ENCODE assay signal across 31 cellular contexts in the genomic region with DNA sequence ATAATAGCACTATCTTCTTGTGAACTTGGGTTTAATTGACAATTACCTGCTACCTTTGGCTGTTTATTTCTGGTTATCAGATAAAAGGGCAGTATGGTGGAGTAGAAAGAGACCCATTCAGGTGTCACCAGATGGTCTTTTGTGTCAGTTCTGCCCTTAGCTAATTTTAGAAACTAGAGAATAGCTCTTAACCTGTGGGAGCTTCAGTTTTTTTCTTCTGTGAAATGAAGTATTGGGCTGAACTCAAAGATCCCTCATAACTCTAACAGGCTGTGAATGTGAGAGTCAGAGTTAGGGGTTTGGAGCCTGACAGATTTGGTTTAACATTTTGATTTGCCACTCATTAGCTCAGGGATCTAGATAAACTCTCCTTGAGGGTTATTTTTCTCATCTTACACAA.
"Had no signal": no experiment of that assay in that cellular context is flagged by ENCODE, and none has a peak within 500 bp of the region (broad histone marks: within the 10 kb centered on the region; RNA-seq: fewer than 3 reads in every experiment).

No MANE protein-coding gene starts in this region.

- H2AFZ ChIP-seq: neural progenitor cell, parathyroid adenoma had no signal

- H3K27ac Mint-ChIP-seq: activated CD8-positive, alpha-beta memory T cell treated with anti-CD3 and anti-CD28 coated beads, Interleukin-2, amount 10 ng/mL, durations not matched to agents 7 days and 5 days; activated CD8-positive, alpha-beta T cell treated with anti-CD3 and anti-CD28 coated beads, Interleukin-2, amount 10 ng/mL, durations not matched to agents 7 days and 5 days; activated naive CD4-positive, alpha-beta T cell treated with anti-CD3 and anti-CD28 coated beads, Interleukin-2, amount 50 U/mL, for 72 hours; activated T-helper 2 cell treated with anti-CD3 and anti-CD28 coated beads, Interferon-gamma antibody, Interleukin-2, Interleukin-4, amounts not matched to agents 10 μg/mL and 5 μg/mL and 100 μg/mL, durations not matched to agents 14 hours and 24 hours and 36 hours; natural killer cell; neural progenitor cell; stimulated activated naive B cell treated with anti-CD40 and anti-IgM and Interleukin-4, amounts not matched to agents 10 μg/mL and 1 μg/mL and 100 μg/mL, for 72 hours; WTC11 had no signal

- H3K4me1 ChIP-seq: breast epithelium, neural progenitor cell, parathyroid adenoma, psoas muscle, sigmoid colon, stomach, thyroid gland, upper lobe of right lung had no signal

- H3K4me1 Mint-ChIP-seq: neural progenitor cell, WTC11 had no signal

- H3K27ac ChIP-seq: breast epithelium, epithelial cell of prostate, neural progenitor cell, parathyroid adenoma, psoas muscle, sigmoid colon, stomach, thyroid gland, upper lobe of right lung had no signal

- DNase-seq: activated CD8-positive, alpha-beta memory T cell treated with anti-CD3 and anti-CD28 coated beads, Interleukin-2, amount 10 ng/mL, durations not matched to agents 7 days and 5 days; activated CD8-positive, alpha-beta T cell treated with anti-CD3 and anti-CD28 coated beads, Interleukin-2, amount 10 ng/mL, durations not matched to agents 7 days and 5 days; activated naive CD4-positive, alpha-beta T cell; activated T-cell treated with anti-CD3 and anti-CD28 coated beads, Interleukin-2, amount 50 U/mL, for 48 hours; central memory CD4-positive, alpha-beta T cell; dermis blood vessel endothelial cell; effector CD8-positive, alpha-beta T cell; kidney glomerular epithelial cell; mesendoderm; natural killer cell; occipital lobe; psoas muscle; sigmoid colon; small intestine; stimulated activated CD4-positive, alpha-beta T cell treated with anti-CD3 and anti-CD28 coated beads, Interleukin-1b, Interleukin-23, amount 100 ng/mL, for 48 hours; stimulated activated CD4-positive, alpha-beta T cell treated with anti-CD3 and anti-CD28 coated beads, Interleukin-4, amount 100 ng/mL, for 4 hours; stimulated activated CD8-positive, alpha-beta memory T cell treated with anti-CD3 and anti-CD28 coated beads, Interleukin-4, amount 100 ng/mL, for 48 hours; stimulated activated naive B cell treated with anti-CD40 and anti-IgM and Interleukin-4, amounts not matched to agents 10 μg/mL and 1 μg/mL and 100 μg/mL, for 72 hours; stomach; T1000; thyroid gland; upper lobe of right lung had no signal

- H3K9me3 ChIP-seq: psoas muscle, sigmoid colon, thyroid gland, upper lobe of right lung had no signal

- H3K4me3 Mint-ChIP-seq: activated CD8-positive, alpha-beta memory T cell treated with anti-CD3 and anti-CD28 coated beads, Interleukin-2, amount 10 ng/mL, durations not matched to agents 7 days and 5 days; activated CD8-positive, alpha-beta T cell treated with anti-CD3 and anti-CD28 coated beads, Interleukin-2, amount 10 ng/mL, durations not matched to agents 7 days and 5 days; natural killer cell; neural progenitor cell; stimulated activated naive B cell treated with anti-CD40 and anti-IgM and Interleukin-4, amounts not matched to agents 10 μg/mL and 1 μg/mL and 100 μg/mL, for 72 hours; WTC11 had no signal

- ATAC-seq: activated CD8-positive, alpha-beta memory T cell treated with anti-CD3 and anti-CD28 coated beads, Interleukin-2, amount 10 ng/mL, durations not matched to agents 7 days and 5 days; activated CD8-positive, alpha-beta T cell treated with anti-CD3 and anti-CD28 coated beads, Interleukin-2, amount 10 ng/mL, durations not matched to agents 7 days and 5 days; activated naive CD4-positive, alpha-beta T cell treated with anti-CD3 and anti-CD28 coated beads, Interleukin-2, amount 50 U/mL, for 72 hours; left lobe of liver; natural killer cell; psoas muscle; stimulated activated naive B cell treated with anti-CD40 and anti-IgM and Interleukin-4, amounts not matched to agents 10 μg/mL and 1 μg/mL and 100 μg/mL, for 72 hours; upper lobe of right lung; WTC11 had no signal

- H3K27me3 ChIP-seq: neural progenitor cell, sigmoid colon, stomach, thyroid gland, upper lobe of right lung had no signal

- H3K9me3 Mint-ChIP-seq: neural progenitor cell had no signal

- H3K36me3 Mint-ChIP-seq: neural progenitor cell; stimulated activated naive B cell treated with anti-CD40 and anti-IgM and Interleukin-4, amounts not matched to agents 10 μg/mL and 1 μg/mL and 100 μg/mL, for 72 hours had no signal

- H3K4me3 ChIP-seq: breast epithelium, lung, neural progenitor cell, psoas muscle, sigmoid colon, stomach, thyroid gland, upper lobe of right lung had no signal

- H3K36me3 ChIP-seq: breast epithelium, neural progenitor cell, sigmoid colon, stomach, thyroid gland, upper lobe of right lung had no signal

- H3K27me3 Mint-ChIP-seq: activated CD8-positive, alpha-beta memory T cell treated with anti-CD3 and anti-CD28 coated beads, Interleukin-2, amount 10 ng/mL, durations not matched to agents 7 days and 5 days had no signal

- H3K79me2 ChIP-seq: parathyroid adenoma had no signal

- H3K4me2 ChIP-seq: neural progenitor cell had no signal
